32 cellular contexts compared by ENCODE assay signal in the genomic region with DNA sequence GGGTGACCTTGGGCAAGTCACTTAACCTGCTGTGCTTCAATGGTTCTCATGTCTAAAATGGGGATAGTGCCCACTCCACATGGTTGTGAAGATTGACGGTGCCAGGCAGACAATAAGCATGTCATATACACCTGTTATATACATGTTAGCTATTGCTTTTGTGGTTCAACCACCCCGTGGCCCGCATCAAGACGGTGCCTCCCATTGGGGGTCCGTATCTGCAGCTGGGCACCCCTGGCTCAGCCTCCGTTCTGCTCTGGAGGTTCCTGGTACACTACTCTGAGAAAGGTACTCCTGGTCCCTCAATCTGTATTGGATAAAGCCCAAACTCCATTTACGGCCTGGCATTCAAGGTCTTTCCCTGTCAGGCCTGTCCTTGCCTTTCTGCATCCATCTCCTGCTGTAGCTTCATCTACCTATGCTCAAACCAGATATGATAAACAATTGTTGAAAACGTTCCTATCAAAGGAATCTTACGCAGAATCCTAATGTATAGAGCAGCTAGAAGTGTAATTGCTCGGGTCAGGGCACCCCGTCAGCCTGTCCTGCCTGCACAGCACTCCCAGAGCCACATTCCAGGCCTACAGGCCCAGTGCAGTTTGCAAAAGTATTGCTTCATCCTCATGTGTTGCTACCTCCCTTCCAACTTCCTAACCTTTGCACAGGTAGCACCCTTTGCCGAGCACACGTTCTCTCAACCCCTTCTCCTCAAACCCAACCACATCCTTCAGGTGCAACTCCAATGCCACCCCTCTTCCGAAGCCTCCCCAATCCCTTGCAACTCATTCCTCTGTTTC.
"Had no signal": no experiment of that assay in that cellular context is flagged by ENCODE, and none has a peak within 500 bp of the region (broad histone marks: within the 10 kb centered on the region; RNA-seq: fewer than 3 reads in every experiment).

No MANE protein-coding gene starts in this region.

- H3K27me3 ChIP-seq: ascending aorta, Peyer's patch had no signal

- H3K4me1 ChIP-seq: ascending aorta, Peyer's patch had no signal

- H3K36me3 Mint-ChIP-seq: activated naive CD8-positive, alpha-beta T cell treated with anti-CD3 and anti-CD28 coated beads for 36 hours had no signal

- H3K4me3 Mint-ChIP-seq: activated B cell treated with CpG ODN at 0.5 μM for 24 hours; activated CD4-positive, alpha-beta memory T cell treated with anti-CD3 and anti-CD28 coated beads, Interleukin-2, amount 10 ng/mL, durations not matched to agents 7 days and 5 days; activated naive CD8-positive, alpha-beta T cell treated with anti-CD3 and anti-CD28 coated beads for 36 hours; activated T-cell treated with anti-CD3 and anti-CD28 coated beads, Interleukin-2, amount 50 U/mL, for 72 hours; activated T-helper 17 cell treated with anti-CD3 and anti-CD28 coated beads, Interleukin-2, amount 50 U/mL, for 72 hours had no signal

- H3K4me1 Mint-ChIP-seq: activated B cell treated with CpG ODN at 0.5 μM for 24 hours; activated CD4-positive, alpha-beta memory T cell treated with anti-CD3 and anti-CD28 coated beads, Interleukin-2, amount 10 ng/mL, durations not matched to agents 7 days and 5 days; activated naive CD8-positive, alpha-beta T cell treated with anti-CD3 and anti-CD28 coated beads for 36 hours; activated T-helper 17 cell treated with anti-CD3 and anti-CD28 coated beads, Interleukin-2, amount 50 U/mL, for 72 hours had no signal

- DNase-seq: activated B cell treated with CpG ODN at 0.5 μM for 24 hours; activated CD4-positive, alpha-beta memory T cell treated with anti-CD3 and anti-CD28 coated beads, Interleukin-2, amount 10 ng/mL, durations not matched to agents 7 days and 5 days; activated CD4-positive, alpha-beta T cell treated with anti-CD3 and anti-CD28 coated beads for 4 hours; activated CD4-positive, alpha-beta T cell treated with anti-CD3 and anti-CD28 coated beads, Interleukin-2, amount 50 U/mL, for 1 hour; activated CD4-positive, CD25-positive, alpha-beta regulatory T cell treated with anti-CD3 and anti-CD28 coated beads, Interleukin-2, amount 50 U/mL, for 72 hours; activated effector memory CD4-positive, alpha-beta T cell treated with anti-CD3 and anti-CD28 coated beads, Interleukin-2, amount 50 U/mL, for 16 hours; activated naive CD4-positive, alpha-beta T cell; activated naive CD4-positive, alpha-beta T cell treated with anti-CD3 and anti-CD28 coated beads, Interleukin-2, amount 50 U/mL, for 16 hours; activated naive CD8-positive, alpha-beta T cell treated with anti-CD3 and anti-CD28 coated beads for 36 hours; activated T-cell treated with anti-CD3 and anti-CD28 coated beads, Interleukin-2, amount 50 U/mL, for 1 hour; activated T-cell treated with anti-CD3 and anti-CD28 coated beads, Interleukin-2, amount 50 U/mL, for 72 hours; amygdala; Kasumi-1; MM.1S; MV-4-11; NCI-H1092; NCI-H1436 treated with DMSO at 0.1 percent for 48 hours; NCI-H1694 treated with DMSO at 0.1 percent for 48 hours; NCI-H2029; NCI-H345; NCI-H524 treated with DMSO at 0.1 percent for 48 hours; PC-3; RPMI8226; SIG-M5; SW 1271; T-helper 1 cell; T-helper 2 cell; T-helper 9 cell had no signal

- H3K9me3 ChIP-seq: ascending aorta, Peyer's patch had no signal

- H3K4me3 ChIP-seq: ascending aorta, Peyer's patch had no signal

- H3K36me3 ChIP-seq: ascending aorta, Peyer's patch had no signal

- ATAC-seq: activated T-cell treated with anti-CD3 and anti-CD28 coated beads, Interleukin-2, amount 50 U/mL, for 72 hours; activated T-helper 17 cell treated with anti-CD3 and anti-CD28 coated beads, Interleukin-2, amount 50 U/mL, for 72 hours; PC-3; Right ventricle myocardium inferior had no signal

- H3K27ac Mint-ChIP-seq: activated B cell treated with CpG ODN at 0.5 μM for 24 hours; activated CD4-positive, alpha-beta memory T cell treated with anti-CD3 and anti-CD28 coated beads, Interleukin-2, amount 10 ng/mL, durations not matched to agents 7 days and 5 days; activated naive CD8-positive, alpha-beta T cell treated with anti-CD3 and anti-CD28 coated beads for 36 hours; activated T-cell treated with anti-CD3 and anti-CD28 coated beads, Interleukin-2, amount 50 U/mL, for 72 hours; activated T-helper 17 cell treated with anti-CD3 and anti-CD28 coated beads, Interleukin-2, amount 50 U/mL, for 72 hours had no signal

- H3K9me3 Mint-ChIP-seq: activated B cell treated with CpG ODN at 0.5 μM for 24 hours; activated CD4-positive, alpha-beta memory T cell treated with anti-CD3 and anti-CD28 coated beads, Interleukin-2, amount 10 ng/mL, durations not matched to agents 7 days and 5 days; activated naive CD8-positive, alpha-beta T cell treated with anti-CD3 and anti-CD28 coated beads for 36 hours; activated T-cell treated with anti-CD3 and anti-CD28 coated beads, Interleukin-2, amount 50 U/mL, for 72 hours; activated T-helper 17 cell treated with anti-CD3 and anti-CD28 coated beads, Interleukin-2, amount 50 U/mL, for 72 hours had no signal
